In the genomic region with DNA sequence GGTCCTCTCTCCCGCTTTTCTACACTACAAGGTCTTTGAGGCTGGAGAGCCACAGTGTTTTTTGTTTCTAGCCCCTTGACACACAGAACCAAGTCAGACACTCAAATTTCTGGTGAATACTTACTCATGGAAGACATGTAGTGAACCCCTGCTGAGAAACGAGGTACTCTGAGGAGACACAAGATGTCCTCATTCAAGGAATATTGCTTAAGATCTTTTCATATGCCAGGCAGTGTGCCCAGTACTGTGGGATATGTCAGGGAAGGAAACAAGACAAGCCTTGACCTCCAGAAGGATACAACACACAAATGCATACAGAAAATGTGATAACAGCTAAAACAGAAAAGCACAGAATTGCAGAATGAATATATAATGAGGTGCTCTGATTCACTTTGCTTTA, we compare ENCODE assay signal across 26 cellular contexts.
"Had no signal": no experiment of that assay in that cellular context is flagged by ENCODE, and none has a peak within 500 bp of the region (broad histone marks: within the 10 kb centered on the region; RNA-seq: fewer than 3 reads in every experiment).

No MANE protein-coding gene starts in this region.

- H2AFZ ChIP-seq: neural progenitor cell, parathyroid adenoma had no signal

- H3K9me3 ChIP-seq: colonic mucosa, gastrocnemius medialis, mucosa of descending colon, right atrium auricular region, stomach, tibial artery had no signal

- H3K36me3 ChIP-seq: colonic mucosa, gastrocnemius medialis, neural progenitor cell, stomach, tibial artery had no signal

- H3K27ac ChIP-seq: colonic mucosa, epithelial cell of prostate, gastrocnemius medialis, neural progenitor cell, parathyroid adenoma, right atrium auricular region, stomach had no signal

- H3K27me3 Mint-ChIP-seq: progenitor cell of endocrine pancreas, type B pancreatic cell had no signal

- H3K36me3 Mint-ChIP-seq: mesothelial cell of epicardium; naive B cell; natural killer cell treated with Interleukin-12 subunit alpha and Interleukin-12 subunit beta and Interleukin-15 and Interleukin-18, amount 100 ng/mL, for 72 hours; stimulated activated effector memory CD8-positive, alpha-beta T cell treated with anti-CD3 and anti-CD28 coated beads, Interleukin-12 subunit alpha, Interleukin-12 subunit beta, amount 100 ng/mL, for 72 hours had no signal

- H3K4me1 Mint-ChIP-seq: naive B cell; stimulated activated effector memory CD8-positive, alpha-beta T cell treated with anti-CD3 and anti-CD28 coated beads, Interleukin-12 subunit alpha, Interleukin-12 subunit beta, amount 100 ng/mL, for 72 hours had no signal

- FAIRE-seq: kidney had no signal

- H3K4me3 Mint-ChIP-seq: dendritic cell treated with granulocyte-macrophage colony-stimulating factor and Interleukin-4, amounts not matched to agents 40 ng/mL and 50 ng/mL, for 4 days; endodermal cell; mesothelial cell of epicardium; naive B cell; natural killer cell treated with Interleukin-12 subunit alpha and Interleukin-12 subunit beta and Interleukin-15 and Interleukin-18, amount 100 ng/mL, for 72 hours; neural progenitor cell; stimulated activated effector memory CD8-positive, alpha-beta T cell treated with anti-CD3 and anti-CD28 coated beads, Interleukin-12 subunit alpha, Interleukin-12 subunit beta, amount 100 ng/mL, for 72 hours; type B pancreatic cell had no signal

- H3K9me3 Mint-ChIP-seq: dendritic cell treated with granulocyte-macrophage colony-stimulating factor and Interleukin-4, amounts not matched to agents 40 ng/mL and 50 ng/mL, for 4 days; endodermal cell; mesothelial cell of epicardium; natural killer cell treated with Interleukin-12 subunit alpha and Interleukin-12 subunit beta and Interleukin-15 and Interleukin-18, amount 100 ng/mL, for 72 hours; neural progenitor cell; stimulated activated effector memory CD8-positive, alpha-beta T cell treated with anti-CD3 and anti-CD28 coated beads, Interleukin-12 subunit alpha, Interleukin-12 subunit beta, amount 100 ng/mL, for 72 hours; type B pancreatic cell had no signal

- DNase-seq: colonic mucosa; effector CD8-positive, alpha-beta T cell; endodermal cell; foreskin fibroblast; gastrocnemius medialis; head of caudate nucleus; kidney; mesenchymal stem cell; mucosa of descending colon; naive B cell; stimulated activated CD4-positive, alpha-beta T cell treated with anti-CD3 and anti-CD28 coated beads, Interleukin-2, amount 100 ng/mL, for 24 hours; stimulated activated CD4-positive, alpha-beta T cell treated with anti-CD3 and anti-CD28 coated beads, Interleukin-4, amount 100 ng/mL, for 24 hours; stimulated activated naive CD4-positive, alpha-beta T cell treated with Interleukin-2 at 50 U/mL for 16 hours; stomach; tibial artery had no signal

- H3K27ac Mint-ChIP-seq: dendritic cell treated with granulocyte-macrophage colony-stimulating factor and Interleukin-4, amounts not matched to agents 40 ng/mL and 50 ng/mL, for 4 days; endodermal cell; mesothelial cell of epicardium; naive B cell; natural killer cell treated with Interleukin-12 subunit alpha and Interleukin-12 subunit beta and Interleukin-15 and Interleukin-18, amount 100 ng/mL, for 72 hours; neural progenitor cell; progenitor cell of endocrine pancreas; stimulated activated effector memory CD8-positive, alpha-beta T cell treated with anti-CD3 and anti-CD28 coated beads, Interleukin-12 subunit alpha, Interleukin-12 subunit beta, amount 100 ng/mL, for 72 hours; type B pancreatic cell had no signal

- H3K4me3 ChIP-seq: colonic mucosa, gastrocnemius medialis, lung, mucosa of descending colon, neural progenitor cell, right atrium auricular region, stomach, tibial artery had no signal

- H3K4me1 ChIP-seq: colonic mucosa had no signal

- H3K4me2 ChIP-seq: neural progenitor cell had no signal

- H3K9ac ChIP-seq: neural progenitor cell, parathyroid adenoma had no signal

- H3K27me3 ChIP-seq: colonic mucosa, gastrocnemius medialis, neural progenitor cell, right atrium auricular region, stomach, tibial artery had no signal
